ENCODE assay signal across 8 cellular contexts in genomic region chr10:97869091-97870042, GRCh38. TPM values are rescaled to one million over a fixed set of nuclear protein-coding genes. Genes with fewer than 3 reads are reported as not detected.
DNase-seq lines count a peak whose midpoint lies in the region; ATAC-seq, FAIRE-seq and TF ChIP-seq lines count a peak whose summit lies in the region.

No MANE protein-coding gene starts in this region.

- no peaks in the 10 kb centered on the region for H3K9me3 ChIP-seq in heart right ventricle

- H3K4me1 ChIP-seq in heart right ventricle = peaks cover 0 to 13% (median 9%) of the 10 kb centered on the region in 9 donors

- H3K4me3 ChIP-seq in heart right ventricle = no peak overlapping the region
- no peak overlapping the region for H3K4me3 ChIP-seq in retinal pigment epithelial cell (ENCODE audit: low read length)

- peaks cover 0 to 36% (median 19%) of the 10 kb centered on the region in 7 donors for H3K27me3 ChIP-seq in heart right ventricle

- ATAC-seq in HG02798 (IDR thresholded peaks at IDR 0.05; ENCODE audit: poor library complexity, unreplicated experiment) = peak; percentile 91
- ATAC-seq in T-cell (replicated peaks in 1 of 4) = peak; percentile 98 to 100 (median 99)
- peak; percentile 99 for ATAC-seq in activated naive CD8-positive, alpha-beta T cell treated with anti-CD3 and anti-CD28 coated beads, Interleukin-2, amount 50 U/mL, for 24 hours
- peak; percentile 90 to 98 (median 95) for ATAC-seq in heart right ventricle

- peaks cover 18% of the 10 kb centered on the region for H3K36me3 Mint-ChIP-seq in T-cell
- H3K36me3 Mint-ChIP-seq in activated naive CD8-positive, alpha-beta T cell treated with anti-CD3 and anti-CD28 coated beads, Interleukin-2, amount 50 U/mL, for 24 hours (ENCODE audit: low read depth) = no peaks in the 10 kb centered on the region

- H3K36me3 ChIP-seq in heart right ventricle = no peaks in the 10 kb centered on the region

- TF ChIP-seq POLR2A in GM12892 (IDR thresholded peaks at IDR 0.05; ENCODE audit: low read depth, low read length) = no peak

- FAIRE-seq in GM12892 (lab: Jason Lieb, UNC) = peak; percentile 46

- H3K27ac Mint-ChIP-seq in T-cell = peak overlapping the region; percentile 84 to 86
- peak overlapping the region; percentile 52 for H3K27ac Mint-ChIP-seq in activated naive CD8-positive, alpha-beta T cell treated with anti-CD3 and anti-CD28 coated beads, Interleukin-2, amount 50 U/mL, for 24 hours

- intact Hi-C loops in heart right ventricle (cut with DNase I) = loop anchor here (1.0 to 10.0 kb wide), 9 partner anchors 75 to 110 kb away; no protein-coding TSS in a partner anchor

- H3K4me1 Mint-ChIP-seq in T-cell = peaks cover 8 to 16% (median 13%) of the 10 kb centered on the region in 3 donors
- H3K4me1 Mint-ChIP-seq in activated naive CD8-positive, alpha-beta T cell treated with anti-CD3 and anti-CD28 coated beads, Interleukin-2, amount 50 U/mL, for 24 hours = peaks cover 12% of the 10 kb centered on the region

- POLR2A ChIA-PET in T-cell (lab: Charles Lee) = no interaction called here

- H3K27ac ChIP-seq in heart right ventricle = no peak overlapping the region

- peak overlapping the region in 2 of 3 donors; percentile 9 to 22 for H3K4me3 Mint-ChIP-seq in T-cell
- H3K4me3 Mint-ChIP-seq in activated naive CD8-positive, alpha-beta T cell treated with anti-CD3 and anti-CD28 coated beads, Interleukin-2, amount 50 U/mL, for 24 hours = no peak overlapping the region

- TF ChIP-seq CTCF in heart right ventricle (IDR thresholded peaks at IDR 0.05) (peak; percentile 46 to 83 (median 74)), retinal pigment epithelial cell (conservative IDR thresholded peaks at IDR 0.05; ENCODE audit: low read depth, low read length) (peak; percentile 89)

- peaks cover 0 to 3% of the 10 kb centered on the region in 2 donors for H3K27me3 Mint-ChIP-seq in T-cell
- H3K27me3 Mint-ChIP-seq in activated naive CD8-positive, alpha-beta T cell treated with anti-CD3 and anti-CD28 coated beads, Interleukin-2, amount 50 U/mL, for 24 hours = no peaks in the 10 kb centered on the region

- DNase-seq in GM12892 (ENCODE audit: insufficient read length) (peak; percentile 60), NCI-H1436 treated with DMSO at 0.1 percent for 48 hours (lab: John Stamatoyannopoulos, UW) (peak; percentile 80), T-cell (peak; percentile 69 to 85 (median 80)), heart right ventricle (peak; percentile 75 to 82), retinal pigment epithelial cell (ENCODE audit: low read depth) (peak; percentile 85), NCI-H1048 (lab: John Stamatoyannopoulos, UW) (no peak)
- DNase-seq in activated naive CD8-positive, alpha-beta T cell treated with anti-CD3 and anti-CD28 coated beads, Interleukin-2, amount 50 U/mL, for 24 hours = peak; percentile 80

- CTCF ChIA-PET in T-cell (lab: Charles Lee) = interaction anchor here (0.5 to 3.8 kb wide), 18 partner anchors 9 to 833 kb away, joined by 3 to 36 read pairs (median 6); partner anchors contain the start of genes AVPI1 (in 1 of the 2), GOLGA7B (in 1 of the 2) and ZFYVE27 (in 1 of the 2)

- 11 to 14% methylated on average over 19 of the region's 19 CpGs for WGBS in heart right ventricle, 2 donors

- H3K9me3 Mint-ChIP-seq in T-cell = no peaks in the 10 kb centered on the region
- H3K9me3 Mint-ChIP-seq in activated naive CD8-positive, alpha-beta T cell treated with anti-CD3 and anti-CD28 coated beads, Interleukin-2, amount 50 U/mL, for 24 hours = no peaks in the 10 kb centered on the region

RNA-seq across cellular contexts. Expression of gene GOLGA7B, which starts 19.7 kb away (rescaled TPM):
- polyA plus RNA-seq in GM12892 (2012; ENCODE audit: missing spikeins) = 0.04 TPM
- total RNA-seq in T-cell (10 to 100 TPM in 4 of 5 donors, 1 to 10 TPM in 1; 9.4 to 16.7 (median 12.2) TPM), heart right ventricle (1 to 10 TPM in 1 of 10 donors, under 1 TPM in 9; 0.05 to 1.0 (median 0.24) TPM)
- under 1 TPM; 0.09 to 0.59 TPM for polyA plus RNA-seq in heart right ventricle

Comparison
In these comparisons a context has a peak if more than half of its experiments do, and no peak if none do; other contexts are left out.
1. RNA of gene GOLGA7B, which starts 19.7 kb away (total RNA-seq): 9.4 to 16.7 TPM in T-cell; 0.05 to 1.0 TPM in heart right ventricle; every median in the first group is over 4 times any median in the second.
2. Peak in every context shown above with its lines, with median percentiles within 50 percentile points of each other: ATAC-seq.